In the genomic region with DNA sequence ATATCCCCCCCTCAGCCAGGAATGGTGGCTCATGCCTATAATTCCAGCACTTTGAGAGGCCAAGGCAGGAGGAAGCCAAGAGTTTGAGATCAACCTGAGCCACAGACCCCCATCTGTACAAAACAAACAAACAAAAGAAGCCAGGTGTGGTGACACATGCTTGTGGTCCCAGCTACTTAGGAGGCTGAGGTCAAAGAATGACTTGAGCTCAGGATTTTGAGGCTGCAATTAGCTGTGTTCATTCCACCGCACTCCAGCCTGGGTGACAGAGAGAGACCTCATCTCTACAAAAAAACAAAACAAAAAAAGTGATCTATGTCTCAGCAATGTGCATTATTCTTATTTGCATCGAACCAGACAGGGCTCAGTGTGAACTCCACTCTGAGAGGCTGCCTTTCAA, we compare ENCODE assay signal across 19 cellular contexts.
DNase-seq lines count a peak whose midpoint lies in the region; ATAC-seq and TF ChIP-seq lines count a peak whose summit lies in the region.
"Had no signal": no experiment of that assay in that cellular context is flagged by ENCODE, and none has a peak within 500 bp of the region (broad histone marks: within the 10 kb centered on the region; RNA-seq: fewer than 3 reads in every experiment).

No MANE protein-coding gene starts in this region.

- no peak for TF ChIP-seq EP300 in ovary (IDR thresholded peaks at IDR 0.05)

- H3K9me3 ChIP-seq in HEK293 (ENCODE audit: control insufficient read depth, insufficient read depth, low read depth, low read length) (no peaks in the 10 kb centered on the region), ovary (no peaks in the 10 kb centered on the region), osteoblast (ENCODE audit: low read depth, low read length) (no peaks in the 10 kb centered on the region)

- no peak for ATAC-seq in HG03159 (IDR thresholded peaks at IDR 0.05; ENCODE audit: unreplicated experiment)

- DNase-seq in RPMI8226 (peak; percentile 31), glomerular visceral epithelial cell (ENCODE audit: extremely low spot score) (peak; percentile 54), renal cortical epithelial cell (ENCODE audit: low read depth) (peak; percentile 2), ovary (no peak), osteoblast (ENCODE audit: insufficient read length, low spot score, missing footprints) (no peak), iPS-NIHi11 (ENCODE audit: low spot score) (no peak)
- DNase-seq: DMS153; GOT3; Kasumi-1; NCI-H1436; NCI-H2029 treated with DMSO at 0.1 percent for 48 hours; NCI-H524; NK-92 treated with Interleukin-12 subunit alpha and Interleukin-12 subunit beta, amount 100 ng/mL, for 24 hours; OCI-M1; T-helper 1 cell had no signal

- H2AFZ ChIP-seq in osteoblast (ENCODE audit: low read length), result no peak overlapping the region

- H3K27ac ChIP-seq in HEK293 (ENCODE audit: extremely low read depth, low read depth, low read length) (no peak overlapping the region), ovary (no peak overlapping the region), osteoblast (ENCODE audit: low read depth, low read length) (no peak overlapping the region)
- H3K27ac ChIP-seq: BLaER1, SK-N-MC had no signal

- no peaks in the 10 kb centered on the region for H4K20me1 ChIP-seq in osteoblast (ENCODE audit: insufficient read depth, low read length)
- H4K20me1 ChIP-seq: BLaER1 had no signal

- no peaks in the 10 kb centered on the region for H3K4me1 ChIP-seq in HEK293 (ENCODE audit: control insufficient read depth, insufficient read depth, low read length)
- H3K4me1 ChIP-seq in ovary (ENCODE audit: insufficient read depth), result no peaks in the 10 kb centered on the region
- H3K4me1 ChIP-seq in osteoblast (ENCODE audit: insufficient read depth, low read length), result no peaks in the 10 kb centered on the region
- H3K4me1 ChIP-seq: BLaER1 had no signal

- CTCF ChIA-PET in HEK293 (lab: Yijun Ruan, JAX), result no interaction called here

- TF ChIP-seq CTCF in HEK293 (tag by site-specific recombination; IDR thresholded peaks at IDR 0.05) (no peak), ovary (IDR thresholded peaks at IDR 0.05) (no peak), osteoblast (IDR thresholded peaks at IDR 0.05; ENCODE audit: extremely low read depth, low read depth, low read length) (no peak)

- no peaks in the 10 kb centered on the region for H3K36me3 ChIP-seq in HEK293 (ENCODE audit: control insufficient read depth in 2 of 2, insufficient read depth in 1 of 2, low read length in 2 of 2)
- no peaks in the 10 kb centered on the region for H3K36me3 ChIP-seq in ovary
- H3K36me3 ChIP-seq in osteoblast (ENCODE audit: insufficient read depth, low read length), result no peaks in the 10 kb centered on the region
- H3K36me3 ChIP-seq: BLaER1 had no signal

- H3K4me3 ChIP-seq in HEK293 (ENCODE audit: low read depth, low read length), result no peak overlapping the region
- H3K4me3 ChIP-seq in ovary, result no peak overlapping the region
- no peak overlapping the region for H3K4me3 ChIP-seq in osteoblast (ENCODE audit: insufficient read depth, low read length)
- H3K4me3 ChIP-seq: BLaER1, SK-N-MC had no signal

- no peak overlapping the region for H3K4me2 ChIP-seq in osteoblast (ENCODE audit: insufficient read depth, low read length)
- H3K4me2 ChIP-seq: BLaER1 had no signal

- 82 to 92% (median 86%) methylated on average over 2 of the region's 2 CpGs for WGBS in ovary, 3 donors

- H3K79me2 ChIP-seq in osteoblast (ENCODE audit: insufficient read depth, low read length), result no peaks in the 10 kb centered on the region

- intact Hi-C loops in ovary (cut with DNase I), result no loop called here

- H3K27me3 ChIP-seq in ovary (no peaks in the 10 kb centered on the region), osteoblast (ENCODE audit: insufficient read depth, low read length) (no peaks in the 10 kb centered on the region)
- H3K27me3 ChIP-seq: BLaER1 had no signal

- POLR2A ChIA-PET in HEK293 (lab: Yijun Ruan, JAX), result no interaction called here

- TF ChIP-seq POLR2A in ovary (IDR thresholded peaks at IDR 0.05), result no peak

TF ChIP-seq in HEK293, 187 proteins besides CTCF, POLR2A, EP300 and RAD21:
- TF ChIP-seq ZNF785 (tag by site-specific recombination; IDR thresholded peaks at IDR 0.05) (no peak), ZNF561 (tag by site-specific recombination; IDR thresholded peaks at IDR 0.05; ENCODE audit: borderline replicate concordance) (no peak), GLIS1 (tag by site-specific recombination; IDR thresholded peaks at IDR 0.05) (0 out of 2 replicates have a peak, but pooled peaks have one; percentile 38), GLIS2 (tag by site-specific recombination; IDR thresholded peaks at IDR 0.05) (no peak), ZNF133 (tag by site-specific recombination; IDR thresholded peaks at IDR 0.05) (no peak)
- TF ChIP-seq, protein P1, sequence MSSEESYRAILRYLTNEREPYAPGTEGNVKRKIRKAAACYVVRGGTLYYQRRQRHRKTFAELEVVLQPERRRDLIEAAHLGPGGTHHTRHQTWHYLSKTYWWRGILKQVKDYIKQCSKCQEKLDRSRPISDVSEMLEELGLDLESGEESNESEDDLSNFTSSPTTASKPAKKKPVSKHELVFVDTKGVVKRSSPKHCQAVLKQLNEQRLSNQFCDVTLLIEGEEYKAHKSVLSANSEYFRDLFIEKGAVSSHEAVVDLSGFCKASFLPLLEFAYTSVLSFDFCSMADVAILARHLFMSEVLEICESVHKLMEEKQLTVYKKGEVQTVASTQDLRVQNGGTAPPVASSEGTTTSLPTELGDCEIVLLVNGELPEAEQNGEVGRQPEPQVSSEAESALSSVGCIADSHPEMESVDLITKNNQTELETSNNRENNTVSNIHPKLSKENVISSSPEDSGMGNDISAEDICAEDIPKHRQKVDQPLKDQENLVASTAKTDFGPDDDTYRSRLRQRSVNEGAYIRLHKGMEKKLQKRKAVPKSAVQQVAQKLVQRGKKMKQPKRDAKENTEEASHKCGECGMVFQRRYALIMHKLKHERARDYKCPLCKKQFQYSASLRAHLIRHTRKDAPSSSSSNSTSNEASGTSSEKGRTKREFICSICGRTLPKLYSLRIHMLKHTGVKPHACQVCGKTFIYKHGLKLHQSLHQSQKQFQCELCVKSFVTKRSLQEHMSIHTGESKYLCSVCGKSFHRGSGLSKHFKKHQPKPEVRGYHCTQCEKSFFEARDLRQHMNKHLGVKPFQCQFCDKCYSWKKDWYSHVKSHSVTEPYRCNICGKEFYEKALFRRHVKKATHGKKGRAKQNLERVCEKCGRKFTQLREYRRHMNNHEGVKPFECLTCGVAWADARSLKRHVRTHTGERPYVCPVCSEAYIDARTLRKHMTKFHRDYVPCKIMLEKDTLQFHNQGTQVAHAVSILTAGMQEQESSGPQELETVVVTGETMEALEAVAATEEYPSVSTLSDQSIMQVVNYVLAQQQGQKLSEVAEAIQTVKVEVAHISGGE (tag by site-specific recombination; conservative IDR thresholded peaks at IDR 0.05; ENCODE audit: low read depth), result no peak
- TF ChIP-seq, protein P2, sequence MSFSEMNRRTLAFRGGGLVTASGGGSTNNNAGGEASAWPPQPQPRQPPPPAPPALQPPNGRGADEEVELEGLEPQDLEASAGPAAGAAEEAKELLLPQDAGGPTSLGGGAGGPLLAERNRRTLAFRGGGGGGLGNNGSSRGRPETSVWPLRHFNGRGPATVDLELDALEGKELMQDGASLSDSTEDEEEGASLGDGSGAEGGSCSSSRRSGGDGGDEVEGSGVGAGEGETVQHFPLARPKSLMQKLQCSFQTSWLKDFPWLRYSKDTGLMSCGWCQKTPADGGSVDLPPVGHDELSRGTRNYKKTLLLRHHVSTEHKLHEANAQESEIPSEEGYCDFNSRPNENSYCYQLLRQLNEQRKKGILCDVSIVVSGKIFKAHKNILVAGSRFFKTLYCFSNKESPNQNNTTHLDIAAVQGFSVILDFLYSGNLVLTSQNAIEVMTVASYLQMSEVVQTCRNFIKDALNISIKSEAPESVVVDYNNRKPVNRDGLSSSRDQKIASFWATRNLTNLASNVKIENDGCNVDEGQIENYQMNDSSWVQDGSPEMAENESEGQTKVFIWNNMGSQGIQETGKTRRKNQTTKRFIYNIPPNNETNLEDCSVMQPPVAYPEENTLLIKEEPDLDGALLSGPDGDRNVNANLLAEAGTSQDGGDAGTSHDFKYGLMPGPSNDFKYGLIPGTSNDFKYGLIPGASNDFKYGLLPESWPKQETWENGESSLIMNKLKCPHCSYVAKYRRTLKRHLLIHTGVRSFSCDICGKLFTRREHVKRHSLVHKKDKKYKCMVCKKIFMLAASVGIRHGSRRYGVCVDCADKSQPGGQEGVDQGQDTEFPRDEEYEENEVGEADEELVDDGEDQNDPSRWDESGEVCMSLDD (tag by site-specific recombination; IDR thresholded peaks at IDR 0.05), result no peak
- TF ChIP-seq, protein P3, sequence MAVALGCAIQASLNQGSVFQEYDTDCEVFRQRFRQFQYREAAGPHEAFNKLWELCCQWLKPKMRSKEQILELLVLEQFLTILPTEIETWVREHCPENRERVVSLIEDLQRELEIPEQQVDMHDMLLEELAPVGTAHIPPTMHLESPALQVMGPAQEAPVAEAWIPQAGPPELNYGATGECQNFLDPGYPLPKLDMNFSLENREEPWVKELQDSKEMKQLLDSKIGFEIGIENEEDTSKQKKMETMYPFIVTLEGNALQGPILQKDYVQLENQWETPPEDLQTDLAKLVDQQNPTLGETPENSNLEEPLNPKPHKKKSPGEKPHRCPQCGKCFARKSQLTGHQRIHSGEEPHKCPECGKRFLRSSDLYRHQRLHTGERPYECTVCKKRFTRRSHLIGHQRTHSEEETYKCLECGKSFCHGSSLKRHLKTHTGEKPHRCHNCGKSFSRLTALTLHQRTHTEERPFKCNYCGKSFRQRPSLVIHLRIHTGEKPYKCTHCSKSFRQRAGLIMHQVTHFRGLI (tag by site-specific recombination; IDR thresholded peaks at IDR 0.05), result no peak
TF ChIP-seq in HEK293: peak in this region for 1.

Comparison
In these comparisons a context has a peak if more than half of its experiments do, and no peak if none do; other contexts are left out.
1. DNase-seq: peak in RPMI8226 (single experiment), glomerular visceral epithelial cell (single experiment) and renal cortical epithelial cell (single experiment); none in ovary (0 of 5), osteoblast (single experiment) and iPS-NIHi11 (single experiment).